In genomic region chr9:85414399-85414798, GRCh38 we compare ENCODE assay signal across 23 cellular contexts.
DNase-seq lines count a peak whose midpoint lies in the region; ATAC-seq, FAIRE-seq and TF ChIP-seq lines count a peak whose summit lies in the region.
"Had no signal": no experiment of that assay in that cellular context is flagged by ENCODE, and none has a peak within 500 bp of the region (broad histone marks: within the 10 kb centered on the region; RNA-seq: fewer than 3 reads in every experiment).

No MANE protein-coding gene starts in this region.

- POLR2A ChIA-PET in H1 (lab: Charles Lee; ENCODE audit: partially characterized antibody), result no interaction called here
- POLR2A ChIA-PET in CD4-positive, alpha-beta T cell (lab: Charles Lee), result no interaction called here

- H3K23ac ChIP-seq in H1 (ENCODE audit: insufficient read length) (no peak overlapping the region), neuronal stem cell (ENCODE audit: low read depth, low read length, poor library complexity) (no peak overlapping the region)

- H3K4ac ChIP-seq in H1 (replicated peaks; ENCODE audit: insufficient read length, low read depth, low read length), result no peak overlapping the region
- no peak overlapping the region for H3K4ac ChIP-seq in neuronal stem cell (ENCODE audit: low read length)

- CTCF ChIA-PET in H1 (lab: Charles Lee; ENCODE audit: partially characterized antibody), result interaction anchor here (0.7 to 3.5 kb wide), 2 partner anchors 11 to 117 kb away, joined by 3 to 17 read pairs; no protein-coding TSS in a partner anchor
- CTCF ChIA-PET in CD4-positive, alpha-beta T cell (lab: Charles Lee), result no interaction called here

- no peak for TF ChIP-seq POLR2A in H1 (IDR thresholded peaks at IDR 0.05; ENCODE audit: control extremely low read depth in 1 of 2, low read depth in 2 of 2, low read length in 2 of 2)
- no peak for TF ChIP-seq POLR2A in gastroesophageal sphincter (IDR thresholded peaks at IDR 0.05)

- no peak overlapping the region for H4K91ac ChIP-seq in H1 (replicated peaks; ENCODE audit: insufficient read length, low read length)
- no peak overlapping the region for H4K91ac ChIP-seq in neuronal stem cell (ENCODE audit: low read depth, low read length, poor library complexity)

- H3K4me1 Mint-ChIP-seq in CD4-positive, alpha-beta T cell (ENCODE audit: low read depth), result no peaks in the 10 kb centered on the region
- H3K4me1 Mint-ChIP-seq: IgD-negative memory B cell had no signal

- H2AK5ac ChIP-seq in H1 (ENCODE audit: low read depth, low read length) (no peak overlapping the region), neuronal stem cell (ENCODE audit: low read depth, low read length) (no peak overlapping the region)

- peak; percentile 74 for DNase-seq in SK-N-DZ (ENCODE audit: low spot score)
- DNase-seq in H1 (ENCODE audit: low read depth in 1 of 2, low spot score in 2 of 2), result no peak
- DNase-seq in neuronal stem cell (ENCODE audit: low spot score), result no peak
- no peak for DNase-seq in activated CD8-positive, alpha-beta memory T cell treated with anti-CD3 and anti-CD28 coated beads, Interleukin-2, amount 50 U/mL, for 4 hours
- DNase-seq in CD4-positive, alpha-beta T cell, result no peak
- DNase-seq: DMS79, MM.1S, NCI-H1092 treated with DMSO at 0.1 percent for 48 hours, NCI-H1694, NCI-H2081 treated with DMSO at 0.1 percent for 48 hours, NCI-H510A, NCI-H82, OCI-M1, SHP77 had no signal

- 75% methylated on average over 5 of the region's 5 CpGs for WGBS in HUES64
- 79% methylated on average over 5 of the region's 5 CpGs; no CpG with 5 or more reads in 1 of the 2 experiments for WGBS in H1 (ENCODE audit: extremely low coverage in 1 of 2, insufficient coverage in 1 of 2, insufficient read length in 1 of 2, insufficient replicate concordance in 2 of 2, low coverage in 1 of 2, low lambda C conversion rate in 2 of 2, missing lambda C conversion rate in 1 of 2), 2 experiments
- no CpG with 5 or more reads among the region's 5 CpGs for WGBS in neuronal stem cell (ENCODE audit: extremely low coverage in 2 of 2, insufficient read length in 2 of 2, insufficient replicate concordance in 1 of 2), 2 donors
- 15 to 39% methylated on average over 1 to 3 of the region's 5 CpGs for WGBS in gastroesophageal sphincter (ENCODE audit: low coverage in 1 of 2), 2 donors

- no peak overlapping the region for H3K4me3 Mint-ChIP-seq in CD4-positive, alpha-beta T cell
- H3K4me3 Mint-ChIP-seq: IgD-negative memory B cell had no signal

- peaks cover 3% of the 10 kb centered on the region for H3K27me3 Mint-ChIP-seq in CD4-positive, alpha-beta T cell

- TF ChIP-seq RAD21 in H1 (IDR thresholded peaks at IDR 0.05 in 1 of 2, conservative IDR thresholded peaks at IDR 0.05 in 1 of 2; ENCODE audit: low read depth in 2 of 2, low read length in 2 of 2), result no peak

- H3K23me2 ChIP-seq in H1 (ENCODE audit: low read depth, low read length), result no peaks in the 10 kb centered on the region; the same call in 1 of the 2 replicates

- H2BK5ac ChIP-seq in H1 (ENCODE audit: low read depth, low read length) (no peak overlapping the region), neuronal stem cell (ENCODE audit: low read length) (no peak overlapping the region)

- no peak overlapping the region for H4K5ac ChIP-seq in H1 (ENCODE audit: insufficient read length, low read depth, low read length)

- H3K9ac ChIP-seq in HUES64 (ENCODE audit: low read depth, low read length) (no peak overlapping the region), H1 (replicated peaks in 1 of 4; ENCODE audit: extremely low read depth in 1 of 4, low read depth in 3 of 4, low read length in 3 of 4) (no peak overlapping the region), neuronal stem cell (ENCODE audit: low read depth, low read length, poor library complexity) (no peak overlapping the region)
- H3K9ac ChIP-seq: BLaER1 had no signal

- FAIRE-seq in H1 (lab: Jason Lieb, UNC), result no peak
- FAIRE-seq: A204.1, D721Med, HTR-8/SVneo had no signal

- intact Hi-C loops in CD4-positive, alpha-beta T cell (cut with DNase I, micrococcal nuclease), result no loop called here

- H3K79me1 ChIP-seq in H1 (ENCODE audit: low read depth, low read length) (no peaks in the 10 kb centered on the region), neuronal stem cell (ENCODE audit: low read depth, low read length) (no peaks in the 10 kb centered on the region)

- no peaks in the 10 kb centered on the region for H3K36me3 ChIP-seq in HUES64 (ENCODE audit: insufficient read depth, low read length)
- no peaks in the 10 kb centered on the region for H3K36me3 ChIP-seq in H1 (ENCODE audit: control insufficient read depth in 2 of 4, insufficient read depth in 4 of 4, low read length in 3 of 4)
- no peaks in the 10 kb centered on the region for H3K36me3 ChIP-seq in neuronal stem cell (replicated peaks in 1 of 2; ENCODE audit: control insufficient read depth in 2 of 2, insufficient read depth in 2 of 2, low read length in 2 of 2)
- no peaks in the 10 kb centered on the region for H3K36me3 ChIP-seq in gastroesophageal sphincter
- H3K36me3 ChIP-seq: BLaER1, HAP-1 had no signal

- no peaks in the 10 kb centered on the region for H3K79me2 ChIP-seq in H1 (ENCODE audit: control insufficient read depth in 1 of 2, insufficient read depth in 2 of 2, low read length in 2 of 2)

- H2BK15ac ChIP-seq in H1 (ENCODE audit: low read length) (no peak overlapping the region), neuronal stem cell (ENCODE audit: low read length) (no peak overlapping the region)

- H4K20me1 ChIP-seq in H1 (replicated peaks in 1 of 2; ENCODE audit: control insufficient read depth in 1 of 2, insufficient read depth in 2 of 2, low read length in 2 of 2), result no peaks in the 10 kb centered on the region
- H4K20me1 ChIP-seq: BLaER1 had no signal

- TF ChIP-seq CTCF in H1 (IDR thresholded peaks at IDR 0.05; ENCODE audit: control extremely low read depth in 1 of 3, insufficient read depth in 1 of 3, low read depth in 1 of 3, low read length in 3 of 3) (no peak), gastroesophageal sphincter (IDR thresholded peaks at IDR 0.05) (no peak)
- no peak for TF ChIP-seq CTCF in CD4-positive, alpha-beta T cell (IDR thresholded peaks at IDR 0.05)

- H3K36me3 Mint-ChIP-seq in CD4-positive, alpha-beta T cell (ENCODE audit: low read depth), result no peaks in the 10 kb centered on the region
- H3K36me3 Mint-ChIP-seq: IgD-negative memory B cell had no signal

- no peak overlapping the region for H3K27ac Mint-ChIP-seq in CD4-positive, alpha-beta T cell
- H3K27ac Mint-ChIP-seq: IgD-negative memory B cell had no signal

- H4K8ac ChIP-seq in H1 (ENCODE audit: extremely low read depth, insufficient read depth, low read length) (no peak overlapping the region), neuronal stem cell (ENCODE audit: low read depth, low read length) (no peak overlapping the region)

- H2BK120ac ChIP-seq in H1 (replicated peaks; ENCODE audit: low read depth, low read length), result no peak overlapping the region
- no peak overlapping the region for H2BK120ac ChIP-seq in neuronal stem cell (ENCODE audit: low read depth, low read length)

- H2AFZ ChIP-seq in H1 (ENCODE audit: low read length), result peak overlapping the region; percentile 75
- peak overlapping the region; percentile 44 for H2AFZ ChIP-seq in neuronal stem cell (ENCODE audit: low read length)

- no peak overlapping the region for H3K56ac ChIP-seq in H1 (replicated peaks; ENCODE audit: insufficient read length, low read depth, low read length)

- H3K4me3 ChIP-seq in HUES64 (ENCODE audit: low read length) (no peak overlapping the region), H1 (ENCODE audit: extremely low read depth in 1 of 4, insufficient read depth in 2 of 4, low read depth in 3 of 4, low read length in 4 of 4) (no peak overlapping the region), neuronal stem cell (ENCODE audit: low read length in 2 of 2) (no peak overlapping the region), gastroesophageal sphincter (no peak overlapping the region)
- H3K4me3 ChIP-seq: BLaER1, HAP-1 had no signal

- H3K14ac ChIP-seq in H1 (ENCODE audit: insufficient read length) (no peak overlapping the region), neuronal stem cell (ENCODE audit: low read length) (no peak overlapping the region)

- H3K9me3 ChIP-seq in HUES64 (ENCODE audit: insufficient read depth, low read depth, low read length) (no peaks in the 10 kb centered on the region), H1 (ENCODE audit: insufficient read depth in 2 of 2, low read depth in 1 of 2, low read length in 1 of 2) (no peaks in the 10 kb centered on the region; a peak in 1 of 4 replicates), neuronal stem cell (replicated peaks in 1 of 2; ENCODE audit: control insufficient read depth in 2 of 2, insufficient read depth in 1 of 2, low read depth in 1 of 2, low read length in 2 of 2) (no peaks in the 10 kb centered on the region), gastroesophageal sphincter (no peaks in the 10 kb centered on the region)
- H3K9me3 ChIP-seq in CD4-positive, alpha-beta T cell (ENCODE audit: control insufficient read depth, low read length), result no peaks in the 10 kb centered on the region
- H3K9me3 ChIP-seq: BLaER1, HAP-1 had no signal

- no peak for ATAC-seq in CD4-positive, alpha-beta T cell (ENCODE audit: poor library complexity)
- ATAC-seq in gastroesophageal sphincter (no peak), HG02763 (IDR thresholded peaks at IDR 0.05; ENCODE audit: unreplicated experiment) (no peak)

- no peaks in the 10 kb centered on the region for H3K9me3 Mint-ChIP-seq in CD4-positive, alpha-beta T cell

- H2BK20ac ChIP-seq in H1 (ENCODE audit: low read length), result peak overlapping the region; percentile 15; the same call in 1 of the 2 replicates

- H3K4me1 ChIP-seq in HUES64 (ENCODE audit: insufficient read depth, low read length), result peaks cover 15% of the 10 kb centered on the region
- H3K4me1 ChIP-seq in H1 (replicated peaks in 1 of 4; ENCODE audit: control insufficient read depth in 3 of 4, insufficient read depth in 4 of 4, low read length in 3 of 4), result 0 out of 7 replicates have a peak, but pooled peaks cover 0 to 2% (median 0%) of the 10 kb centered on the region in 4 experiments
- no peaks in the 10 kb centered on the region for H3K4me1 ChIP-seq in neuronal stem cell (ENCODE audit: control insufficient read depth in 2 of 2, insufficient read depth in 1 of 2, low read depth in 1 of 2, low read length in 2 of 2)
- H3K4me1 ChIP-seq in gastroesophageal sphincter, result no peaks in the 10 kb centered on the region
- H3K4me1 ChIP-seq: BLaER1, HAP-1 had no signal

- 0 out of 4 replicates have a peak overlapping the region, but pooled peaks of 1 of the 2 experiments have one; percentile 32 for H3K4me2 ChIP-seq in H1 (ENCODE audit: insufficient read depth in 1 of 2, low read depth in 2 of 2, low read length in 2 of 2)
- H3K4me2 ChIP-seq in neuronal stem cell (ENCODE audit: insufficient read depth, low read length, poor library complexity, severe bottlenecking), result no peak overlapping the region
- H3K4me2 ChIP-seq: BLaER1 had no signal

- no peak for TF ChIP-seq EP300 in H1 (IDR thresholded peaks at IDR 0.05; ENCODE audit: borderline replicate concordance in 1 of 2, low read depth in 2 of 2, low read length in 2 of 2)
- TF ChIP-seq EP300 in gastroesophageal sphincter (IDR thresholded peaks at IDR 0.05), result no peak

- no peak overlapping the region; the same call in 1 of the 2 replicates for H2BK12ac ChIP-seq in H1 (ENCODE audit: low read depth, low read length)
- no peak overlapping the region for H2BK12ac ChIP-seq in neuronal stem cell (ENCODE audit: low read length)

- peak overlapping the region; percentile 28; the same call in 1 of the 2 replicates for H3K27ac ChIP-seq in HUES64 (ENCODE audit: low read depth, low read length)
- H3K27ac ChIP-seq in H1 (ENCODE audit: low read depth, low read length), result no peak overlapping the region
- no peak overlapping the region for H3K27ac ChIP-seq in neuronal stem cell (replicated peaks; ENCODE audit: low read length)
- H3K27ac ChIP-seq in CD4-positive, alpha-beta T cell (ENCODE audit: low read depth, low read length), result no peak overlapping the region
- H3K27ac ChIP-seq in gastroesophageal sphincter, result no peak overlapping the region
- H3K27ac ChIP-seq: BLaER1 had no signal

- H3K27me3 ChIP-seq in HUES64 (ENCODE audit: insufficient read depth, low read length), result no peaks in the 10 kb centered on the region
- H3K27me3 ChIP-seq in H1 (replicated peaks in 1 of 4; ENCODE audit: control insufficient read depth in 3 of 4, extremely low read depth in 1 of 4, insufficient read depth in 3 of 4, low read length in 3 of 4), result no peaks in the 10 kb centered on the region; a peak in 1 of 7 replicates
- H3K27me3 ChIP-seq in neuronal stem cell (ENCODE audit: control insufficient read depth in 3 of 3, insufficient read depth in 3 of 3, low read depth in 1 of 3, low read length in 3 of 3), result no peaks in the 10 kb centered on the region
- H3K27me3 ChIP-seq in CD4-positive, alpha-beta T cell (ENCODE audit: control insufficient read depth, insufficient read depth, low read length), result no peaks in the 10 kb centered on the region
- no peaks in the 10 kb centered on the region for H3K27me3 ChIP-seq in gastroesophageal sphincter
- H3K27me3 ChIP-seq: BLaER1 had no signal

- no peak overlapping the region for H3K18ac ChIP-seq in H1 (ENCODE audit: extremely low read depth, low read length)
- H3K18ac ChIP-seq in neuronal stem cell (ENCODE audit: low read length), result no peak overlapping the region
